17 cellular contexts compared by ENCODE assay signal in genomic region chr1:38246955-38247952, GRCh38.
DNase-seq lines count a peak whose midpoint lies in the region; ATAC-seq and TF ChIP-seq lines count a peak whose summit lies in the region.
"Had no signal": no experiment of that assay in that cellular context is flagged by ENCODE, and none has a peak within 500 bp of the region (broad histone marks: within the 10 kb centered on the region; RNA-seq: fewer than 3 reads in every experiment).

No MANE protein-coding gene starts in this region.

- TF ChIP-seq POLR2A in esophagus muscularis mucosa (IDR thresholded peaks at IDR 0.05; ENCODE audit: low read depth) = no peak

- 61% methylated on average over 24 of the region's 24 CpGs for WGBS in esophagus muscularis mucosa

- H3K36me3 ChIP-seq in esophagus muscularis mucosa = no peaks in the 10 kb centered on the region
- H3K36me3 ChIP-seq: gastroesophageal sphincter had no signal

- H3K27me3 ChIP-seq in esophagus muscularis mucosa (peaks cover 0 to 36% (median 0%) of the 10 kb centered on the region in 4 donors), foreskin keratinocyte (no peaks in the 10 kb centered on the region)

- ATAC-seq in GM18867 (IDR thresholded peaks at IDR 0.05; ENCODE audit: unreplicated experiment) = no peak
- no peak for ATAC-seq in foreskin keratinocyte
- ATAC-seq: gastroesophageal sphincter had no signal

- H3K4me3 ChIP-seq in esophagus muscularis mucosa = no peak overlapping the region
- H3K4me3 ChIP-seq: gastroesophageal sphincter, SK-N-MC had no signal

- peaks cover 0 to 7% (median 0%) of the 10 kb centered on the region in 4 donors for H3K4me1 ChIP-seq in esophagus muscularis mucosa
- no peaks in the 10 kb centered on the region for H3K4me1 ChIP-seq in foreskin keratinocyte
- H3K4me1 ChIP-seq: gastroesophageal sphincter had no signal

- H3K27ac ChIP-seq in esophagus muscularis mucosa (replicated peaks in 1 of 4) (no peak overlapping the region), foreskin keratinocyte (no peak overlapping the region)
- H3K27ac ChIP-seq: 22Rv1, gastroesophageal sphincter, SK-N-MC had no signal

- TF ChIP-seq EP300 in esophagus muscularis mucosa (IDR thresholded peaks at IDR 0.05) = no peak

- peak in 2 of 3 experiments; percentile 31 to 79 for DNase-seq in NCI-H1417 (lab: John Stamatoyannopoulos, UW)
- DNase-seq in NCI-H1417 treated with DMSO at 0.1 percent for 48 hours (lab: John Stamatoyannopoulos, UW) = no peak
- DNase-seq in amniotic epithelial cell (ENCODE audit: low read depth) = peak; percentile 4
- DNase-seq in kidney tubule cell (ENCODE audit: low spot score) = peak; percentile 80
- peak; percentile 51 for DNase-seq in ureter (ENCODE audit: low spot score)
- DNase-seq in esophagus muscularis mucosa (ENCODE audit: extremely low spot score) = no peak
- DNase-seq in foreskin keratinocyte = no peak
- DNase-seq: activated effector memory CD4-positive, alpha-beta T cell treated with Interleukin-2 at 50 U/mL for 16 hours; cerebellar nuclear complex; DND-41; Karpas-422; midbrain; NCI-H446 treated with DMSO at 0.1 percent for 48 hours had no signal

- TF ChIP-seq CTCF in esophagus muscularis mucosa (IDR thresholded peaks at IDR 0.05) (no peak), foreskin keratinocyte (conservative IDR thresholded peaks at IDR 0.05) (no peak)

- intact Hi-C loops in esophagus muscularis mucosa (cut with DNase I) = no loop called here

- no peaks in the 10 kb centered on the region for H3K9me3 ChIP-seq in esophagus muscularis mucosa
- H3K9me3 ChIP-seq: gastroesophageal sphincter had no signal

Comparison
In these comparisons a context has a peak if more than half of its experiments do, and no peak if none do; other contexts are left out.
1. DNase-seq: peak in NCI-H1417 (2 of 3), amniotic epithelial cell (single experiment), kidney tubule cell (single experiment) and ureter (single experiment); none in NCI-H1417 treated with DMSO at 0.1 percent for 48 hours (single experiment), esophagus muscularis mucosa (single experiment) and foreskin keratinocyte (0 of 2).